In the genomic region with DNA sequence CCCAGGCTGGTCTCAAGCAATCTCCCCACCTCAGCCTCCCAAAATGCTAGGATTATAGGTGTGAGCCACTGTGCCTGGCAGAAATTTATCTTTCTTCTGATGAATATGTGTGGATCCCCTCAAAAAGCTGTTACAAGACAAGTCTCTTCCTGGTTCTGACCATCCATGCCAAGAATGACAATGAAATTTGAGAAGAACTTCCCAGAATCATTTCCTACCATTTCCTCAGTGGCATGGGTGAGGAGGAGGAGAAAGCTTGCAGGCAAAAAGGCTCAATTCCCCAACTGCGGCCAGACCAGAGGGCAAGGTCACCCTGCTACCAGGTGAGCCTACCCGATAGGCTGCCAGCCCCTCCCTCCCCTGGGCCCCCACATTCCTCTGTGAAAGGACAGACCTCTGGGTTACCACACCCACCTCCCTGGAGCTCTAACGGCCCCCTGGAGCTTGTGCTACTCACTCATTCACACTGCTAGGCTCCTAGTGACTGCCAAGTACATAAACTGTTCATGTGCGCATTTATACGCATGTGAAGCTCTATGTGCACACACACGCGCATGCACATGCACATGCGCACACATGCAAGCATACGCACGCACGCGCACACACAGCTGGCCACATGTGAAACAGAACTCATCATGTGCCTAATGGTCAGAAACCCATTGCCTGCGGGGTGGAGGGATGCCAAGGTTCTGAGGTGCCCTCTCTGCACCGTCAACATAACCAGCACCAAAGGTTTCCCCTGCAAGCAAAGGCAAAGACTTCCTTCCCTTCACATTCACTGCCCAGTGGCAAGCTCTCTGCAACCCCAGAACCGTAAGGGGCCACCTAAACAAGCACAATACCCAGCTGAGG, we compare ENCODE assay signal across 22 cellular contexts. TPM values are rescaled to one million over a fixed set of nuclear protein-coding genes. Genes with fewer than 3 reads are reported as not detected.
"Had no signal": no experiment of that assay in that cellular context is flagged by ENCODE, and none has a peak within 500 bp of the region (broad histone marks: within the 10 kb centered on the region; RNA-seq: fewer than 3 reads in every experiment).

No MANE protein-coding gene starts in this region.

- DNase-seq: activated CD4-positive, alpha-beta memory T cell treated with anti-CD3 and anti-CD28 coated beads for 36 hours; activated CD4-positive, alpha-beta T cell treated with anti-CD3 and anti-CD28 coated beads for 48 hours; activated naive CD4-positive, alpha-beta T cell; activated T-cell treated with anti-CD3 and anti-CD28 coated beads, Interleukin-2, amount 50 U/mL, for 1 hour; colonic mucosa; effector CD4-positive, alpha-beta T cell; foreskin keratinocyte; immature natural killer cell; left ventricle myocardium superior; right cardiac atrium; stimulated activated CD4-positive, alpha-beta T cell treated with anti-CD3 and anti-CD28 coated beads, Interleukin-4, amount 100 ng/mL, for 4 hours; substantia nigra; thyroid gland had no signal

- H3K4me3 ChIP-seq: adrenal gland, colonic mucosa, pancreas, thyroid gland had no signal

- H3K9me3 ChIP-seq: adrenal gland, colonic mucosa, pancreas, thyroid gland had no signal

- H3K27ac ChIP-seq: adrenal gland, colonic mucosa, foreskin keratinocyte, pancreas, thyroid gland had no signal

- FAIRE-seq: astrocyte, pancreas had no signal

- H3K36me3 ChIP-seq: colonic mucosa had no signal

- H3K27me3 ChIP-seq: adrenal gland, colonic mucosa, foreskin keratinocyte, pancreas, thyroid gland had no signal

- H3K4me1 ChIP-seq: adrenal gland, colonic mucosa, foreskin keratinocyte, pancreas had no signal

RNA-seq across cellular contexts. Expression of gene MRAP, which starts 17.1 kb away (rescaled TPM):
- total RNA-seq: activated CD4-positive, alpha-beta memory T cell treated with anti-CD3 and anti-CD28 coated beads for 36 hours; activated T-helper 2 cell treated with anti-CD3 and anti-CD28 coated beads, Interferon-gamma antibody, Interleukin-2, Interleukin-4, amounts not matched to agents 10 μg/mL and 5 μg/mL and 100 μg/mL, durations not matched to agents 14 hours and 24 hours and 36 hours; astrocyte; colonic mucosa; foreskin keratinocyte; mononuclear cell; myocyte; pulmonary artery endothelial cell; T-helper 2 cell treated with Interferon-gamma antibody and Interleukin-4, amounts not matched to agents 100 ng/mL and 5 ng/mL, for 36 hours; thyroid gland; ureter had no signal
- polyA plus RNA-seq: foreskin keratinocyte, immature natural killer cell had no signal
